8 cellular contexts compared by ENCODE assay signal in the genomic region with DNA sequence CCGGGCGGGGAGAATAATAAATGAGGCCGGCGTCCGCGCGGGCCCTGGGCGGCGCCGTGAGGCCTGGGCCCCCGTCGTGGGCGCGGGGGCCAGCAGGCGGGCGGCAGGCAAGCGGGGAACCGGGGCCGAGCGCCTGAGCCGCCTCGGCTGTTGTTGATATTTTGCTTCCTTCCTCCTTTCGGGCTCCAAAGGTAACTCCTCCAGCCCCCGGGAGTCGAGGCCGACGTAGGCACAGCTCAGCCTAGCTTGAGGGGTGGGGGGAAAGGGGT. TPM values are rescaled to one million over a fixed set of nuclear protein-coding genes. Genes with fewer than 3 reads are reported as not detected.
DNase-seq lines count a peak whose midpoint lies in the region; ATAC-seq and TF ChIP-seq lines count a peak whose summit lies in the region.

A gene (minus strand): TSS at position 198 of the 269 bp plus-strand sequence. CDS start 17,483 bp downstream, outside the sequence.

- H3K9me3 ChIP-seq in Panc1 (ENCODE audit: control insufficient read depth, insufficient read depth, low read depth, low read length) (no peaks in the 10 kb centered on the region), neuron (ENCODE audit: low read length) (no peaks in the 10 kb centered on the region)

- H3K27me3 ChIP-seq in Panc1 (ENCODE audit: control insufficient read depth, insufficient read depth, low read length) (no peaks in the 10 kb centered on the region), neuron (ENCODE audit: insufficient read depth, low read length) (no peaks in the 10 kb centered on the region)

- peak; percentile 89 for DNase-seq in DMS 273 treated with DMSO at 0.1 percent for 48 hours (lab: John Stamatoyannopoulos, UW)
- no peak for DNase-seq in DMS 273 (lab: John Stamatoyannopoulos, UW; ENCODE audit: unreplicated experiment)
- DNase-seq in Panc1 (ENCODE audit: low read depth, low spot score): no peak
- no peak for DNase-seq in NCI-H524 treated with DMSO at 0.1 percent for 48 hours (lab: John Stamatoyannopoulos, UW)
- no peak for DNase-seq in stimulated activated CD4-positive, alpha-beta T cell treated with anti-CD3 and anti-CD28 coated beads, Interleukin-4, amount 100 ng/mL, for 1 hour

- H2AFZ ChIP-seq in neuron (ENCODE audit: low read depth, low read length): peak within 1 kb of the TSS; percentile 81

- peak within 1 kb of the TSS; percentile 92 for H3K27ac ChIP-seq in Panc1 (ENCODE audit: low read length)

- POLR2A ChIA-PET in Panc1 (lab: Charles Lee): interaction anchor here (0.5 to 0.6 kb wide), 2 partner anchors 52 to 134 kb away, joined by 4 to 6 read pairs; no protein-coding TSS in a partner anchor

- intact Hi-C loops in Panc1 (cut with micrococcal nuclease; ENCODE audit: unreplicated experiment): no loop called here

- H3K36me3 ChIP-seq in Panc1 (ENCODE audit: control insufficient read depth, insufficient read depth, low read length) (peaks cover 8% of the 10 kb centered on the region; the same call in 1 of the 2 replicates), neuron (ENCODE audit: insufficient read depth, low read length) (no peaks in the 10 kb centered on the region)

- H3K4me1 ChIP-seq in Panc1 (ENCODE audit: control insufficient read depth, insufficient read depth, low read length) (peaks cover 66% of the 10 kb centered on the region), neuron (ENCODE audit: insufficient read depth, low read length) (peaks cover 37% of the 10 kb centered on the region)

- CTCF ChIA-PET in Panc1 (lab: Charles Lee): interaction anchor here (0.6 to 1.6 kb wide), 6 partner anchors 10 to 108 kb away, joined by 3 to 25 read pairs (median 6); no protein-coding TSS in a partner anchor

- H3K4me3 ChIP-seq in Panc1 (ENCODE audit: low read depth in 2 of 2, low read length in 2 of 2) (peak within 1 kb of the TSS; percentile 69 to 98), neuron (ENCODE audit: low read length) (peak within 1 kb of the TSS; percentile 68)

- TF ChIP-seq CTCF in Panc1 (IDR thresholded peaks at IDR 0.05): no peak

- no TSS peak for BruUV-seq in Panc1 (replicated peaks; lab: Mats Ljungman, UMichigan)

- in situ Hi-C loops in Panc1 (cut with HindIII; ENCODE audit: low pct_unique_long_range_greater_than_20kb, low sequenced_read_pairs): no loop called here

- no peak for ATAC-seq in Panc1
- ATAC-seq in esophagus mucosa: no peak
- ATAC-seq in HG03520 (IDR thresholded peaks at IDR 0.05; ENCODE audit: unreplicated experiment): no peak

RNA-seq across cellular contexts. Expression of the gene that starts here (rescaled TPM):
- 30.9 TPM for total RNA-seq in Panc1 (2021; ENCODE audit: unreplicated experiment)
- 35.0 TPM for polyA plus RNA-seq in Panc1 (2012; ENCODE audit: insufficient read length)
- 15.0 TPM for total RNA-seq in esophagus mucosa
